ENCODE assay signal across 15 cellular contexts in genomic region chr2:30405266-30405592, GRCh38. TPM values are rescaled to one million over a fixed set of nuclear protein-coding genes. Genes with fewer than 3 reads are reported as not detected.
DNase-seq lines count a peak whose midpoint lies in the region; ATAC-seq and TF ChIP-seq lines count a peak whose summit lies in the region.
"Had no signal": no experiment of that assay in that cellular context is flagged by ENCODE, and none has a peak within 500 bp of the region (broad histone marks: within the 10 kb centered on the region; RNA-seq: fewer than 3 reads in every experiment).

No MANE protein-coding gene starts in this region.

- 39 to 65% methylated on average over 1 of the region's 1 CpG for WGBS in sigmoid colon, 2 donors

- H3K27ac Mint-ChIP-seq in T-helper 1 cell treated with Interleukin-12 subunit alpha and Interleukin-12 subunit beta and Interleukin-4 antibody, amounts not matched to agents 30 μg/mL and 1 μg/mL, for 36 hours, result peak overlapping the region; percentile 57

- H3K9ac ChIP-seq in HUES48 (ENCODE audit: low read depth, low read length), result no peak overlapping the region
- no peak overlapping the region for H3K9ac ChIP-seq in iPS-20b (ENCODE audit: low read depth, low read length)
- H3K9ac ChIP-seq: GM23248 had no signal

- H3K36me3 ChIP-seq in HUES48 (ENCODE audit: control insufficient read depth, insufficient read depth, low read length) (no peaks in the 10 kb centered on the region), iPS-20b (ENCODE audit: insufficient read depth, low read depth, low read length) (no peaks in the 10 kb centered on the region), sigmoid colon (no peaks in the 10 kb centered on the region)
- H3K36me3 ChIP-seq: MG63 had no signal

- no peaks in the 10 kb centered on the region for H3K9me3 Mint-ChIP-seq in T-helper 1 cell treated with Interleukin-12 subunit alpha and Interleukin-12 subunit beta and Interleukin-4 antibody, amounts not matched to agents 30 μg/mL and 1 μg/mL, for 36 hours

- H3K36me3 Mint-ChIP-seq in T-helper 1 cell treated with Interleukin-12 subunit alpha and Interleukin-12 subunit beta and Interleukin-4 antibody, amounts not matched to agents 30 μg/mL and 1 μg/mL, for 36 hours (ENCODE audit: low read depth), result peaks cover 2% of the 10 kb centered on the region
- H3K36me3 Mint-ChIP-seq: CD4-positive, alpha-beta memory T cell had no signal

- H3K9me3 ChIP-seq in HUES48 (ENCODE audit: control insufficient read depth, insufficient read depth, low read length), result no peaks in the 10 kb centered on the region
- no peaks in the 10 kb centered on the region for H3K9me3 ChIP-seq in iPS-20b (ENCODE audit: insufficient read depth, low read depth, low read length)
- no peaks in the 10 kb centered on the region for H3K9me3 ChIP-seq in sigmoid colon
- H3K9me3 ChIP-seq: MG63 had no signal

- no peaks in the 10 kb centered on the region for H3K27me3 Mint-ChIP-seq in T-helper 1 cell treated with Interleukin-12 subunit alpha and Interleukin-12 subunit beta and Interleukin-4 antibody, amounts not matched to agents 30 μg/mL and 1 μg/mL, for 36 hours (ENCODE audit: low read depth)
- H3K27me3 Mint-ChIP-seq: CD4-positive, alpha-beta memory T cell had no signal

- no peak for ATAC-seq in HG03280 (IDR thresholded peaks at IDR 0.05; ENCODE audit: unreplicated experiment)
- no peak for ATAC-seq in stimulated activated naive CD8-positive, alpha-beta T cell treated with anti-CD3 and anti-CD28 coated beads, Interleukin-15, Interleukin-2, amounts not matched to agents 100 U/mL and 50 U/mL, for 24 hours

- no peak for TF ChIP-seq POLR2A in sigmoid colon (IDR thresholded peaks at IDR 0.05)

- no peak for TF ChIP-seq CTCF in sigmoid colon (IDR thresholded peaks at IDR 0.05)

- intact Hi-C loops in sigmoid colon (cut with DNase I), result loop anchor here (5.0 kb wide), 3 partner anchors 103 to 262 kb away; partner anchors contain the start of gene LBH

- H3K4me3 Mint-ChIP-seq in T-helper 1 cell treated with Interleukin-12 subunit alpha and Interleukin-12 subunit beta and Interleukin-4 antibody, amounts not matched to agents 30 μg/mL and 1 μg/mL, for 36 hours, result no peak overlapping the region
- H3K4me3 Mint-ChIP-seq: CD4-positive, alpha-beta memory T cell had no signal

- DNase-seq in T-helper 1 cell (no peak), sigmoid colon (no peak), germinal center (ENCODE audit: low spot score) (no peak)
- no peak for DNase-seq in stimulated activated naive CD8-positive, alpha-beta T cell treated with anti-CD3 and anti-CD28 coated beads, Interleukin-15, Interleukin-2, amounts not matched to agents 100 U/mL and 50 U/mL, for 24 hours
- DNase-seq: Calu3; CD4-positive, alpha-beta memory T cell; GM23248; Karpas-422; MG63; NCI-H2081 treated with DMSO at 0.1 percent for 48 hours had no signal

- no peak for TF ChIP-seq EP300 in sigmoid colon (IDR thresholded peaks at IDR 0.05)

- H3K4me1 ChIP-seq in HUES48 (ENCODE audit: control insufficient read depth, insufficient read depth, low read length) (peaks cover 26% of the 10 kb centered on the region), iPS-20b (ENCODE audit: insufficient read depth, low read length) (peaks cover 15% of the 10 kb centered on the region; the same call in 1 of the 2 replicates), sigmoid colon (peaks cover 0 to 98% (median 90%) of the 10 kb centered on the region in 4 donors)

- H3K4me3 ChIP-seq in HUES48 (ENCODE audit: low read depth, low read length), result no peak overlapping the region
- H3K4me3 ChIP-seq in iPS-20b (ENCODE audit: low read length), result peak overlapping the region; percentile 23; the same call in 1 of the 2 replicates
- no peak overlapping the region for H3K4me3 ChIP-seq in sigmoid colon
- H3K4me3 ChIP-seq: GM23248, MG63 had no signal

- H3K27ac ChIP-seq in HUES48 (ENCODE audit: low read depth, low read length) (peak overlapping the region; percentile 73), iPS-20b (ENCODE audit: low read length) (no peak overlapping the region), sigmoid colon (peak overlapping the region in 3 of 4 donors; percentile 53 to 70 (median 67))
- H3K27ac ChIP-seq: 22Rv1, GM23248 had no signal

- H3K4me1 Mint-ChIP-seq in T-helper 1 cell treated with Interleukin-12 subunit alpha and Interleukin-12 subunit beta and Interleukin-4 antibody, amounts not matched to agents 30 μg/mL and 1 μg/mL, for 36 hours (ENCODE audit: low read depth), result peaks cover 29% of the 10 kb centered on the region

- peaks cover 3% of the 10 kb centered on the region; the same call in 1 of the 2 replicates for H3K27me3 ChIP-seq in HUES48 (ENCODE audit: control insufficient read depth, insufficient read depth, low read length)
- H3K27me3 ChIP-seq in iPS-20b (ENCODE audit: insufficient read depth, low read length), result peaks cover 10% of the 10 kb centered on the region
- no peaks in the 10 kb centered on the region for H3K27me3 ChIP-seq in sigmoid colon
- H3K27me3 ChIP-seq: MG63 had no signal

RNA-seq across cellular contexts. Expression of gene LCLAT1, which starts 41.8 kb away (rescaled TPM):
- 10 to 100 TPM; 10.0 to 17.2 (median 13.4) TPM for total RNA-seq in sigmoid colon
- 1 to 10 TPM; 1.2 to 5.9 (median 1.4) TPM for polyA plus RNA-seq in sigmoid colon
